ENCODE assay signal across 22 cellular contexts in the genomic region with DNA sequence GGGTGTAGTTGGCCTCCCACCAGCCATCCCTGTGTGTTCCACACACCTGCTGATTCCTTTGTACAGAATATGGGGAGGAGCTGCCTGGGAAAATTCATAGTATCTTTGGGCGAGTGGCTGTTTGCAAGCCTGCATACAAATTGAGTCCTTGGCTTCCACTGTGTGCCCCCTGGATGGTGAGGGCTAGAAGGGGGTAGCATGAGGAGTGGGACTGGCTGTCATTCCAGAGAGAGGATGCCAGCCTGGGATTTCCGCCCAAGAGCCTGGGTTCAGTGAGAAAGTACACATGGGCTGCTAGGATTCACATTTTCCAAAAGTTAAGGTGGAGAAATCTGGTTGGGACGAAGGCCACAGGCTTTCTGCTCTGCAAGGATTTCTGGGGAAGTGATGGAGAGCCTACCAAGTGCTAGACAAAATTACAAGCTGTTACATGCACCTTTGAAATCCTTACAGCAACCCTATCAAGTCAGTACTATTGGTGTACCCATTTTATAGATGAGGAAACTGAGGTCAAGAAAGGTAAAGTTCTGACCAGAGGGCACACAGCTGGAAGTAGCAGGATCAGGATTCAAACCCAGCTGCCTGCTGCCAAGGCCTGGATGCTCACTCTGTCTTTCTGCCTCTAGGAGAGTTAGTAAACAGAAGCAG. TPM values are rescaled to one million over a fixed set of nuclear protein-coding genes. Genes with fewer than 3 reads are reported as not detected.
DNase-seq lines count a peak whose midpoint lies in the region; ATAC-seq and TF ChIP-seq lines count a peak whose summit lies in the region.
"Had no signal": no experiment of that assay in that cellular context is flagged by ENCODE, and none has a peak within 500 bp of the region (broad histone marks: within the 10 kb centered on the region; RNA-seq: fewer than 3 reads in every experiment).

No MANE protein-coding gene starts in this region.

- peak overlapping the region in 4 of 6 donors; percentile 45 to 73 (median 62) for H3K27ac Mint-ChIP-seq in immature natural killer cell
- H3K27ac Mint-ChIP-seq: activated CD4-positive, alpha-beta T cell treated with anti-CD3 and anti-CD28 coated beads, Interleukin-2, amount 10 ng/mL, durations not matched to agents 24 days and 14 days; activated CD8-positive, alpha-beta memory T cell treated with anti-CD3 and anti-CD28 coated beads, Interleukin-2, amount 10 ng/mL, durations not matched to agents 7 days and 5 days; IgD-negative memory B cell; T-helper 1 cell treated with Interleukin-12 subunit alpha and Interleukin-12 subunit beta and Interleukin-4 antibody, amounts not matched to agents 30 μg/mL and 1 μg/mL, for 36 hours had no signal

- H2BK120ac ChIP-seq in IMR-90 (ENCODE audit: low read depth, low read length), result peak overlapping the region; percentile 92

- H4K91ac ChIP-seq in IMR-90 (ENCODE audit: insufficient read depth, low read depth, low read length), result no peak overlapping the region; the same call in 1 of the 2 replicates

- in situ Hi-C loops in IMR-90 (cut with MboI; ENCODE audit: low sequenced_read_pairs), result no loop called here

- ATAC-seq in IMR-90 (ENCODE audit: low read depth) (no peak), GM21717 (IDR thresholded peaks at IDR 0.05; ENCODE audit: unreplicated experiment) (no peak), HG03520 (IDR thresholded peaks at IDR 0.05; ENCODE audit: unreplicated experiment) (no peak)
- ATAC-seq: activated CD8-positive, alpha-beta memory T cell treated with anti-CD3 and anti-CD28 coated beads, Interleukin-2, amount 10 ng/mL, durations not matched to agents 7 days and 5 days had no signal

- H3K27me3 ChIP-seq in IMR-90 (ENCODE audit: control insufficient read depth, insufficient read depth, low read length), result no peaks in the 10 kb centered on the region; the same call in 1 of the 2 replicates
- H3K27me3 ChIP-seq: left lung, spleen, tibial nerve had no signal

- peak overlapping the region in 1 of 2 experiments; percentile 72; a peak in 2 of 4 replicates for H4K8ac ChIP-seq in IMR-90 (ENCODE audit: low read depth in 2 of 2, low read length in 2 of 2)

- no peak for TF ChIP-seq RAD21 in IMR-90 (IDR thresholded peaks at IDR 0.05; ENCODE audit: low read length)

- peak overlapping the region; percentile 73; the same call in 1 of the 2 replicates for H3K4me2 ChIP-seq in IMR-90 (ENCODE audit: low read depth, low read length)

- peaks cover 14% of the 10 kb centered on the region for H3K9me1 ChIP-seq in IMR-90 (ENCODE audit: insufficient read depth, low read length)

- CTCF ChIA-PET in IMR-90 (lab: Yijun Ruan, JAX), result interaction anchor here (0.9 kb wide), 1 partner anchor 84 kb away, joined by 3 read pairs; no protein-coding TSS in a partner anchor

- no peak for TF ChIP-seq POLR2A in IMR-90 (IDR thresholded peaks at IDR 0.05; ENCODE audit: low read depth, low read length)

- H3K79me1 ChIP-seq in IMR-90 (ENCODE audit: low read depth in 1 of 2, low read length in 2 of 2), result no peaks in the 10 kb centered on the region

- H3K9ac ChIP-seq in IMR-90 (ENCODE audit: low read depth, low read length), result no peak overlapping the region; the same call in 1 of the 2 replicates

- peak overlapping the region; percentile 82 for H2AK9ac ChIP-seq in IMR-90 (replicated peaks; ENCODE audit: low read depth, low read length, poor library complexity)

- no peak overlapping the region for H2BK20ac ChIP-seq in IMR-90 (ENCODE audit: low read depth, low read length)

- WGBS in IMR-90 (ENCODE audit: extremely low coverage in 2 of 2, insufficient read length in 1 of 2), 2 experiments, result 86% methylated on average over 1 of the region's 3 CpGs; no CpG with 5 or more reads in 1 of the 2 experiments

- H2AFZ ChIP-seq in IMR-90 (replicated peaks; ENCODE audit: low read length, poor library complexity), result peak overlapping the region; percentile 93

- H3K23ac ChIP-seq in IMR-90 (ENCODE audit: low read depth, low read length), result peak overlapping the region; percentile 91

- DNase-seq in IMR-90 (peak; percentile 31), immature natural killer cell (no peak), pons (ENCODE audit: low spot score) (peak; percentile 31), NK-92 (lab: John Stamatoyannopoulos, UW; ENCODE audit: unreplicated experiment) (no peak), Ammon's horn (ENCODE audit: low spot score) (no peak)
- DNase-seq: activated CD4-positive, alpha-beta T cell treated with anti-CD3 and anti-CD28 coated beads, Interleukin-2, amount 10 ng/mL, durations not matched to agents 24 days and 14 days; activated CD8-positive, alpha-beta memory T cell treated with anti-CD3 and anti-CD28 coated beads, Interleukin-2, amount 10 ng/mL, durations not matched to agents 7 days and 5 days; effector CD8-positive, alpha-beta T cell; GOT3; spleen; stimulated activated CD4-positive, alpha-beta T cell treated with anti-CD3 and anti-CD28 coated beads, Interleukin-4, amount 100 ng/mL, for 1 hour; stimulated activated naive CD4-positive, alpha-beta T cell treated with Interleukin-2 at 50 U/mL for 16 hours had no signal

- dilution Hi-C loops in IMR-90 (cut with HindIII; ENCODE audit: low sequenced_read_pairs, unreplicated experiment), result no loop called here

- H3K4me3 Mint-ChIP-seq in immature natural killer cell, result no peak overlapping the region
- H3K4me3 Mint-ChIP-seq: activated CD4-positive, alpha-beta T cell treated with anti-CD3 and anti-CD28 coated beads, Interleukin-2, amount 10 ng/mL, durations not matched to agents 24 days and 14 days; activated CD8-positive, alpha-beta memory T cell treated with anti-CD3 and anti-CD28 coated beads, Interleukin-2, amount 10 ng/mL, durations not matched to agents 7 days and 5 days; IgD-negative memory B cell; T-helper 1 cell treated with Interleukin-12 subunit alpha and Interleukin-12 subunit beta and Interleukin-4 antibody, amounts not matched to agents 30 μg/mL and 1 μg/mL, for 36 hours had no signal

- H3K27ac ChIP-seq in IMR-90 (ENCODE audit: insufficient read depth, low read length) (peak overlapping the region; percentile 75; the same call in 1 of the 2 replicates), angular gyrus (ENCODE audit: low read depth, low read length) (peak overlapping the region; percentile 47)
- H3K27ac ChIP-seq: psoas muscle, spleen had no signal

- H3K4ac ChIP-seq in IMR-90 (ENCODE audit: low read depth, low read length), result peak overlapping the region; percentile 67; the same call in 1 of the 2 replicates

- no peaks in the 10 kb centered on the region for H4K20me1 ChIP-seq in IMR-90 (ENCODE audit: insufficient read depth, low read length)

- no peak overlapping the region for H3K4me3 ChIP-seq in IMR-90 (ENCODE audit: insufficient read depth, low read depth, low read length)
- H3K4me3 ChIP-seq: left lung, psoas muscle, spleen, tibial nerve had no signal

- no peak overlapping the region for H4K5ac ChIP-seq in IMR-90 (ENCODE audit: low read depth, low read length)

- intact Hi-C loops in IMR-90 (cut with micrococcal nuclease), result loop anchor here (5.0 kb wide), 1 partner anchor 132 kb away; no protein-coding TSS in a partner anchor

- peak overlapping the region; percentile 43; the same call in 1 of the 2 replicates for H2AK5ac ChIP-seq in IMR-90 (ENCODE audit: low read depth, low read length)

- no TSS peak for BruUV-seq in IMR-90 (replicated peaks; lab: Mats Ljungman, UMichigan)

- no peak overlapping the region for H2BK5ac ChIP-seq in IMR-90 (ENCODE audit: low read depth, low read length, poor library complexity, severe bottlenecking)

- H3K36me3 Mint-ChIP-seq in immature natural killer cell, result no peaks in the 10 kb centered on the region
- H3K36me3 Mint-ChIP-seq: activated CD8-positive, alpha-beta memory T cell treated with anti-CD3 and anti-CD28 coated beads, Interleukin-2, amount 10 ng/mL, durations not matched to agents 7 days and 5 days had no signal

- H3K14ac ChIP-seq in IMR-90 (replicated peaks; ENCODE audit: low read depth, low read length), result peak overlapping the region; percentile 73; the same call in 1 of the 2 replicates

- no peak for TF ChIP-seq CTCF in IMR-90 (conservative IDR thresholded peaks at IDR 0.05; ENCODE audit: low read depth, low read length)

- peaks cover 0 to 2% of the 10 kb centered on the region in 2 donors for H3K4me1 Mint-ChIP-seq in immature natural killer cell
- H3K4me1 Mint-ChIP-seq: activated CD4-positive, alpha-beta T cell treated with anti-CD3 and anti-CD28 coated beads, Interleukin-2, amount 10 ng/mL, durations not matched to agents 24 days and 14 days; activated CD8-positive, alpha-beta memory T cell treated with anti-CD3 and anti-CD28 coated beads, Interleukin-2, amount 10 ng/mL, durations not matched to agents 7 days and 5 days had no signal

- H3K9me3 ChIP-seq in IMR-90 (ENCODE audit: control insufficient read depth, insufficient read depth, low read length), result no peaks in the 10 kb centered on the region
- H3K9me3 ChIP-seq: left lung, psoas muscle, spleen, tibial nerve had no signal

- no peaks in the 10 kb centered on the region for H3K36me3 ChIP-seq in IMR-90 (ENCODE audit: control insufficient read depth, insufficient read depth, low read length)
- H3K36me3 ChIP-seq: left lung, spleen, tibial nerve had no signal

- H3K18ac ChIP-seq in IMR-90 (ENCODE audit: low read depth, low read length), result peak overlapping the region; percentile 46

- H3K4me1 ChIP-seq in IMR-90 (ENCODE audit: control insufficient read depth, insufficient read depth, low read length), result peaks cover 20% of the 10 kb centered on the region
- H3K4me1 ChIP-seq: left lung, psoas muscle, spleen had no signal

- no peak overlapping the region for H3K56ac ChIP-seq in IMR-90 (ENCODE audit: extremely low read depth, insufficient read depth, low read length)

- peak overlapping the region; percentile 67; the same call in 1 of the 3 replicates for H2BK15ac ChIP-seq in IMR-90 (ENCODE audit: low read depth, low read length)

- H3K27me3 Mint-ChIP-seq in immature natural killer cell (ENCODE audit: low read depth in 3 of 3), result peaks cover 2 to 4% (median 3%) of the 10 kb centered on the region in 3 donors
- H3K27me3 Mint-ChIP-seq: activated CD4-positive, alpha-beta T cell treated with anti-CD3 and anti-CD28 coated beads, Interleukin-2, amount 10 ng/mL, durations not matched to agents 24 days and 14 days; activated CD8-positive, alpha-beta memory T cell treated with anti-CD3 and anti-CD28 coated beads, Interleukin-2, amount 10 ng/mL, durations not matched to agents 7 days and 5 days had no signal

- peaks cover 0 to 2% (median 0%) of the 10 kb centered on the region in 6 donors for H3K9me3 Mint-ChIP-seq in immature natural killer cell
- H3K9me3 Mint-ChIP-seq: activated CD4-positive, alpha-beta T cell treated with anti-CD3 and anti-CD28 coated beads, Interleukin-2, amount 10 ng/mL, durations not matched to agents 24 days and 14 days; IgD-negative memory B cell; T-helper 1 cell treated with Interleukin-12 subunit alpha and Interleukin-12 subunit beta and Interleukin-4 antibody, amounts not matched to agents 30 μg/mL and 1 μg/mL, for 36 hours had no signal

- POLR2A ChIA-PET in IMR-90 (lab: Charles Lee; ENCODE audit: unreplicated experiment), result no interaction called here

RNA-seq across cellular contexts. Expression of gene TOGARAM2, which starts 0.6 kb away (rescaled TPM):
- under 0.01 and 0.28 TPM in 2 replicates for total RNA-seq in IMR-90 (2012; rRNA removed)
- polyA plus RNA-seq in IMR-90 (2012; rRNA removed) (0.32 and 0.38 TPM in 2 replicates), immature natural killer cell (10 to 100 TPM in 1 of 3 donors, 1 to 10 TPM in 2; 3.1 to 13.0 (median 9.5) TPM)
- 0.21 and 0.29 TPM in 2 replicates for polyA plus RNA-seq in IMR-90 (2012; cell fraction: cytosol; rRNA removed)
- 2.2 and 2.7 TPM in 2 replicates for polyA plus RNA-seq in IMR-90 (2012; cell fraction: nucleus; rRNA removed; ENCODE audit: low replicate concordance)
- total RNA-seq: M059J, RPMI7951 had no signal

Comparison
In these comparisons a context has a peak if more than half of its experiments do, and no peak if none do; other contexts are left out.
1. DNase-seq: peak in IMR-90 (single experiment) and pons (single experiment); none in immature natural killer cell (0 of 3), NK-92 (single experiment) and Ammon's horn (single experiment).